ENCODE assay signal across 9 cellular contexts in the genomic region with DNA sequence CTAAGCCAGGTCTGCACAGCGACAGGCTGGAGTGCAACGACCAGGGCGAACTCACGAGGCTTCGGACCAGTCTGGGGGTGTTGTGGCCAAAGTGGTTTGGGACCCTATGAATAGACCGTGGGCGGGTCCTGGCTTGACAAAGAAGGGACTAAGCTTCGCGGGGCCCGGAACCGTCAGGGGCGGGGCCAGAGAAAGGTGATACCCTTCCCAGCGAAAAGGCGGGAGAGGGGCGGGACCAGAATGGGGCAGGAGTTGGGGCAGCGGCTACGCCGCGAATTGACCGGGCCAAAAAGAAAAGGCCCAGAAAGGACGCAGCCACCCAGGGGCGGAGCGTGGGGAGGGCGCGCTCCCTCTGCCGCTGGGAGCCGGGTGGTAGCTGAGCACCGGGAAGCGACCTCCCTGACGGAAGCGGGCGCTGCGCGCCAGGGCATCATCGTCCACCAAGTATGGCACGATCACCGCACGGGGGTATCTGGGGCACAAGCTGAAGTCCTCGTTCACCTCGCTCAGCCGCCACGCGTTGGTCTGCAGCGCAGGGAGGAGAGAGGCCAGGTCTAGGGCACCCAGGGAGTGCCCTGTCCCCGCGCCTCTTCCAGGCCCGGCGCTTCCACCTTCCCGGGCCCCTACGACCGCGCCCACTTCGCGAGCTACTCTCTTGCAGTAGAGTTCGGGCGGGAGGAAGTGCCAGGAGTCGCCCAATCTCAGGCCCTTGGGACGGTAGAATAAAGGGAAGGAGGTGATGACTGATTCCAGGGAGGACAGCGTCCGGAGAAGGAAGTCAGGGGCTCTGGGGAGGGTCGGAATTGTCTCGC. TPM values are rescaled to one million over a fixed set of nuclear protein-coding genes. Genes with fewer than 3 reads are reported as not detected.
DNase-seq lines count a peak whose midpoint lies in the region; ATAC-seq, FAIRE-seq and TF ChIP-seq lines count a peak whose summit lies in the region.
"Had no signal": no experiment of that assay in that cellular context is flagged by ENCODE, and none has a peak within 500 bp of the region (broad histone marks: within the 10 kb centered on the region; RNA-seq: fewer than 3 reads in every experiment).

No MANE protein-coding gene starts in this region.

- H3K36me3 Mint-ChIP-seq in T-helper 17 cell (ENCODE audit: low read depth): no peaks in the 10 kb centered on the region

- H3K4me3 Mint-ChIP-seq in T-helper 17 cell: peak overlapping the region; percentile 91

- H3K9me3 ChIP-seq in T-helper 17 cell (ENCODE audit: control insufficient read depth, low read length, poor library complexity, severe bottlenecking) (no peaks in the 10 kb centered on the region), iPS-20b (ENCODE audit: insufficient read depth, low read depth, low read length) (no peaks in the 10 kb centered on the region), skeletal muscle satellite cell (replicated peaks; ENCODE audit: low read length) (no peaks in the 10 kb centered on the region)

- H3K27me3 ChIP-seq in bronchial epithelial cell (ENCODE audit: control insufficient read depth, insufficient read depth, low read length) (no peaks in the 10 kb centered on the region), iPS-20b (ENCODE audit: insufficient read depth, low read length) (no peaks in the 10 kb centered on the region; the same call in 1 of the 2 replicates), skeletal muscle satellite cell (ENCODE audit: control insufficient read depth, insufficient read depth, low read length) (no peaks in the 10 kb centered on the region)

- H3K27ac ChIP-seq in iPS-20b (ENCODE audit: low read length): peak overlapping the region; percentile 21

- ATAC-seq in T-helper 17 cell: peak; percentile 73
- no peak for ATAC-seq in GM21515 (IDR thresholded peaks at IDR 0.05; ENCODE audit: unreplicated experiment)

- H3K4me1 Mint-ChIP-seq in T-helper 17 cell: peaks cover 16% of the 10 kb centered on the region

- no peak for FAIRE-seq in bronchial epithelial cell (lab: Jason Lieb, UNC)

- peak overlapping the region; percentile 72 for H3K27ac Mint-ChIP-seq in T-helper 17 cell

- H3K4me1 ChIP-seq in iPS-20b (ENCODE audit: insufficient read depth, low read length) (peaks cover 3% of the 10 kb centered on the region; the same call in 1 of the 2 replicates), skeletal muscle satellite cell (ENCODE audit: control insufficient read depth, insufficient read depth, low read length) (peaks cover 34% of the 10 kb centered on the region)

- H3K27me3 Mint-ChIP-seq in T-helper 17 cell: no peaks in the 10 kb centered on the region

- TF ChIP-seq CTCF in bronchial epithelial cell (IDR thresholded peaks at IDR 0.05; ENCODE audit: insufficient read depth, low read length, severe bottlenecking): peak; percentile 34

- H3K4me2 ChIP-seq in skeletal muscle satellite cell (ENCODE audit: low read length): peak overlapping the region; percentile 94

- DNase-seq in NCI-H82 (lab: John Stamatoyannopoulos, UW): peak; percentile 74
- no peak for DNase-seq in NCI-H82 treated with DMSO at 0.1 percent for 48 hours (lab: John Stamatoyannopoulos, UW; ENCODE audit: unreplicated experiment)
- peak; percentile 93 for DNase-seq in NCI-H1105 (lab: John Stamatoyannopoulos, UW)
- peak; percentile 29 to 62 (median 58) for DNase-seq in T-helper 17 cell
- no peak for DNase-seq in bronchial epithelial cell (ENCODE audit: low read depth)
- DNase-seq: DND-41 had no signal

- H3K36me3 ChIP-seq in bronchial epithelial cell (ENCODE audit: control insufficient read depth, insufficient read depth, low read length) (no peaks in the 10 kb centered on the region), iPS-20b (ENCODE audit: insufficient read depth, low read depth, low read length) (peaks cover 9% of the 10 kb centered on the region; the same call in 1 of the 2 replicates), skeletal muscle satellite cell (ENCODE audit: insufficient read depth, low read length) (no peaks in the 10 kb centered on the region)

- H3K4me3 ChIP-seq in bronchial epithelial cell (ENCODE audit: low read depth, low read length) (peak overlapping the region; percentile 43), iPS-20b (ENCODE audit: low read length) (peak overlapping the region; percentile 88), skeletal muscle satellite cell (ENCODE audit: low read length) (peak overlapping the region; percentile 68)

- H3K9ac ChIP-seq in iPS-20b (ENCODE audit: low read depth, low read length) (peak overlapping the region; percentile 88), skeletal muscle satellite cell (ENCODE audit: low read depth, low read length) (peak overlapping the region; percentile 56)

RNA-seq across cellular contexts. Expression of gene FAM167B, which starts 6.7 kb away (rescaled TPM):
- under 1 TPM; 0.60 to 0.72 TPM for total RNA-seq in T-helper 17 cell
- 0.13 and 0.26 TPM in 2 replicates for total RNA-seq in bronchial epithelial cell
- 0.44 TPM in 1 of 2 replicates, not detected in the other for total RNA-seq in skeletal muscle satellite cell (2012; rRNA removed)

RNA-seq across cellular contexts. Expression of gene LCK, which starts 10.7 kb away (rescaled TPM):
- total RNA-seq in T-helper 17 cell (100 to 1,000 TPM; 267 to 268 TPM), bronchial epithelial cell (0.26 TPM in 1 of 2 replicates, not detected in the other)
- total RNA-seq in skeletal muscle satellite cell (2012; rRNA removed): not detected in 2 replicates

RNA-seq across cellular contexts. Expression of gene EIF3I, which starts 18.1 kb away (rescaled TPM):
- total RNA-seq in T-helper 17 cell (100 to 1,000 TPM; 116 to 132 TPM), bronchial epithelial cell (455 and 626 TPM in 2 replicates)
- total RNA-seq in skeletal muscle satellite cell (2012; rRNA removed): 348 and 369 TPM in 2 replicates

RNA-seq across cellular contexts. Expression of gene TMEM234, which starts 18.2 kb away (rescaled TPM):
- 10 to 100 TPM; 13.1 to 18.8 TPM for total RNA-seq in T-helper 17 cell
- 9.0 and 18.3 TPM in 2 replicates for total RNA-seq in bronchial epithelial cell
- 12.7 and 18.1 TPM in 2 replicates for total RNA-seq in skeletal muscle satellite cell (2012; rRNA removed)

RNA-seq across cellular contexts. Expression of gene DCDC2B, which starts 31.5 kb away (rescaled TPM):
- total RNA-seq in T-helper 17 cell (not detected), bronchial epithelial cell (not detected in 2 replicates)
- not detected in 2 replicates for total RNA-seq in skeletal muscle satellite cell (2012; rRNA removed)

Comparison
In these comparisons a context has a peak if more than half of its experiments do, and no peak if none do; other contexts are left out.
1. DNase-seq: peak in NCI-H82 (single experiment), NCI-H1105 (single experiment) and T-helper 17 cell (3 of 3); none in NCI-H82 treated with DMSO at 0.1 percent for 48 hours (single experiment) and bronchial epithelial cell (single experiment).
2. RNA of gene LCK, which starts 10.7 kb away (total RNA-seq): 267 to 268 TPM in T-helper 17 cell; 0.26 TPM in bronchial epithelial cell; every median in the first group is over 100 times any median in the second.
3. Peak in every context shown above with its lines, with median percentiles within 50 percentile points of each other: H3K4me3 ChIP-seq.